12 cellular contexts compared by ENCODE assay signal in the genomic region with DNA sequence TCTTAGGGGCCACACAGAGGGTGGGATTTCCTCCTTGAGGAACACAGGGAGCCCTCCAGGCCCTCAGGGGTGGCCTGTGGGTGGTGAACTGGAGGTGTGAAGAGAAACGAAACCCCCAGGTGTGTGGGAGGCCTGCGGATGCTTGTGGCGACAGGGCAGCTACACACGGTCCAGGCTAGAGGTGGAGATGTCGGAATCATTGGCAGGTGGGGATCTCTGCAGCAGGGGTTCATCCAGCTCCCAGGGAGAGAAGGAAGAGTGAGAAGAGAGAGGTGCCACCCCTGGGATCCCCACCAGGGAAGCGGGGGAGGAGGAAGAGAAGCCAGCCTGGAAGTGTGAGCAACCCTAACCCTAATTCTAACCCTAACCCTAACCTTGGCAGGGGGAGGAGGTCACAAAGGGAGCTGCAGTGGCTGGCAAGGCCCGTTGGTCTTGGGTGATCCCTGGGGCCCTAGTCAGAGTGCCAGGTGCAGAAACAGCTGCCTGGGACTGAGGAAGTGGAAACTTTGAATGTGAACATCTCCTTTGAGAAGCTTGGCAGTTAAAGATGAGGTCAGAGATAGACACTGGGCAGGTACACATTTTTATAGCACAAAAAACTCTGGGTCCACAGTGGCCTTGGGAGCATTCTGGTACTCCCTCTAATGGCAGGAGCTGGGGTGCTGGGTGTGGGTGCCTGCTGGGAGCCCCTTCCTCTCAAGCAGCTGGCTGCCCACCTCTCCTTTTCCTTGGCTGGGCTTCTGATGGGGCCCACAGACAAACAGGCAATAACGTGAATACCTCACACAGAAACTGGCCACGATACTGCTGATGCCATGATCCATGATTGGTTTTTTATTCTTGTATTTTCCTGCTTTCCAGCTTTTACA. TPM values are rescaled to one million over a fixed set of nuclear protein-coding genes. Genes with fewer than 3 reads are reported as not detected.
DNase-seq lines count a peak whose midpoint lies in the region; ATAC-seq, FAIRE-seq and TF ChIP-seq lines count a peak whose summit lies in the region.
"Had no signal": no experiment of that assay in that cellular context is flagged by ENCODE, and none has a peak within 500 bp of the region (broad histone marks: within the 10 kb centered on the region; RNA-seq: fewer than 3 reads in every experiment).

No MANE protein-coding gene starts in this region.

- H3K4me1 Mint-ChIP-seq in T-helper 17 cell = peaks cover 10% of the 10 kb centered on the region

- no peak overlapping the region for H3K4me3 Mint-ChIP-seq in T-helper 17 cell

- POLR2A ChIA-PET in HepG2 (lab: Yijun Ruan, JAX) = no interaction called here

- CTCF ChIA-PET in HepG2 (lab: Yijun Ruan, JAX; ENCODE audit: low intra/inter-chr PET ratio, low total read pairs) = no interaction called here

- DNase-seq in HepG2 (ENCODE audit: low spot score) (no peak), right lobe of liver (no peak), T-helper 17 cell (no peak), thoracic aorta (ENCODE audit: low spot score) (no peak), Ammon's horn (ENCODE audit: low spot score) (no peak), hippocampal formation (lab: John Stamatoyannopoulos, UW) (no peak), suprapubic skin (ENCODE audit: low spot score in 2 of 2) (no peak)
- DNase-seq: NCI-H748 treated with DMSO at 0.1 percent for 48 hours; stimulated activated CD4-positive, alpha-beta T cell treated with anti-CD3 and anti-CD28 coated beads, Interleukin-4, amount 100 ng/mL, for 1 hour had no signal

- H3K4me2 ChIP-seq in HepG2 (ENCODE audit: low read depth, low read length) = peak overlapping the region; percentile 9; the same call in 1 of the 2 replicates

- H3K4me1 ChIP-seq in HepG2 (ENCODE audit: insufficient read depth, low read length) = peaks cover 66% of the 10 kb centered on the region
- H3K4me1 ChIP-seq in right lobe of liver = no peaks in the 10 kb centered on the region
- peaks cover 19 to 59% of the 10 kb centered on the region in 2 donors for H3K4me1 ChIP-seq in thoracic aorta (ENCODE audit: control insufficient read depth in 1 of 2, low read depth in 2 of 2)
- H3K4me1 ChIP-seq in suprapubic skin = peaks cover 27% of the 10 kb centered on the region

- peaks cover 16% of the 10 kb centered on the region for H3K27me3 Mint-ChIP-seq in T-helper 17 cell

- in situ Hi-C loops in HepG2 (cut with HindIII; ENCODE audit: extremely low pct_ligation_motif_present, low pct_unique_long_range_greater_than_20kb) = no loop called here

- H3K27me3 ChIP-seq in HepG2 (ENCODE audit: control insufficient read depth in 1 of 2, insufficient read depth in 2 of 2, low read length in 2 of 2) (peaks cover 2 to 4% of the 10 kb centered on the region in 2 experiments; a peak in 1 of 5 replicates), right lobe of liver (no peaks in the 10 kb centered on the region), thoracic aorta (replicated peaks; ENCODE audit: insufficient read depth) (no peaks in the 10 kb centered on the region), suprapubic skin (no peaks in the 10 kb centered on the region)

- 30% methylated on average over 9 of the region's 9 CpGs for WGBS in HepG2 (ENCODE audit: low lambda C conversion rate)
- WGBS in right lobe of liver (ENCODE audit: insufficient coverage, low coverage, low lambda C conversion rate, missing lambda C conversion rate) = 72% methylated on average over 5 of the region's 9 CpGs
- WGBS in suprapubic skin = 91% methylated on average over 8 of the region's 9 CpGs

- no peak for TF ChIP-seq CTCF in HepG2 (CRISPR knock-in tag; IDR thresholded peaks at IDR 0.05)
- TF ChIP-seq CTCF in right lobe of liver (IDR thresholded peaks at IDR 0.05) = no peak
- TF ChIP-seq CTCF in thoracic aorta (IDR thresholded peaks at IDR 0.05) = no peak
- no peak for TF ChIP-seq CTCF in suprapubic skin (IDR thresholded peaks at IDR 0.05)

- no peak overlapping the region for H3K27ac ChIP-seq in HepG2 (ENCODE audit: extremely low read length, insufficient read depth, low read length)
- H3K27ac ChIP-seq in right lobe of liver = no peak overlapping the region
- peak overlapping the region; percentile 42 to 43 for H3K27ac ChIP-seq in thoracic aorta
- H3K27ac ChIP-seq in suprapubic skin = no peak overlapping the region

- H3K36me3 Mint-ChIP-seq in T-helper 17 cell (ENCODE audit: low read depth) = no peaks in the 10 kb centered on the region

- no peak for FAIRE-seq in HepG2 (lab: Jason Lieb, UNC)

- no peak for TF ChIP-seq RAD21 in HepG2 (CRISPR knock-in tag; IDR thresholded peaks at IDR 0.05)

- H3K9me3 ChIP-seq in HepG2 (ENCODE audit: low read length) (no peaks in the 10 kb centered on the region), right lobe of liver (no peaks in the 10 kb centered on the region), T-helper 17 cell (ENCODE audit: control insufficient read depth, low read length, poor library complexity, severe bottlenecking) (no peaks in the 10 kb centered on the region), thoracic aorta (no peaks in the 10 kb centered on the region), suprapubic skin (no peaks in the 10 kb centered on the region)

- H4K20me1 ChIP-seq in HepG2 (ENCODE audit: insufficient read depth, low read length) = no peaks in the 10 kb centered on the region

- H3K4me3 ChIP-seq in HepG2 (replicated peaks in 1 of 3; ENCODE audit: insufficient read depth in 1 of 3, low read depth in 2 of 3, low read length in 3 of 3) (no peak overlapping the region), right lobe of liver (no peak overlapping the region), thoracic aorta (no peak overlapping the region), suprapubic skin (no peak overlapping the region)
- H3K4me3 ChIP-seq: lung had no signal

- H3K9ac ChIP-seq in HepG2 (ENCODE audit: insufficient read depth, low read depth, low read length) = no peak overlapping the region

- H3K27ac Mint-ChIP-seq in T-helper 17 cell = peak overlapping the region; percentile 65

- no peak for TF ChIP-seq POLR2A in HepG2 (IDR thresholded peaks at IDR 0.05; ENCODE audit: insufficient read depth in 1 of 2, low read depth in 2 of 2, low read length in 2 of 2)
- no peak for TF ChIP-seq POLR2A in right lobe of liver (IDR thresholded peaks at IDR 0.05)
- no peak for TF ChIP-seq POLR2A in suprapubic skin (IDR thresholded peaks at IDR 0.05)

- no peaks in the 10 kb centered on the region for H3K79me2 ChIP-seq in HepG2 (ENCODE audit: insufficient read depth, low read length)

- no TSS peak for BruUV-seq in HepG2 (replicated peaks; lab: Mats Ljungman, UMichigan)

- no peaks in the 10 kb centered on the region for H3K36me3 ChIP-seq in HepG2 (replicated peaks in 1 of 2; ENCODE audit: control insufficient read depth in 1 of 2, insufficient read depth in 2 of 2, low read length in 2 of 2)
- no peaks in the 10 kb centered on the region for H3K36me3 ChIP-seq in right lobe of liver
- H3K36me3 ChIP-seq in thoracic aorta = no peaks in the 10 kb centered on the region
- no peaks in the 10 kb centered on the region for H3K36me3 ChIP-seq in suprapubic skin

- no peak overlapping the region for H2AFZ ChIP-seq in HepG2 (ENCODE audit: low read length)

- no peak for TF ChIP-seq EP300 in HepG2 (IDR thresholded peaks at IDR 0.05; ENCODE audit: low read depth in 2 of 2, low read length in 2 of 2)
- TF ChIP-seq EP300 in HepG2 (CRISPR knock-in tag; IDR thresholded peaks at IDR 0.05; ENCODE audit: borderline replicate concordance) = no peak
- TF ChIP-seq EP300 in suprapubic skin (IDR thresholded peaks at IDR 0.05) = no peak

- intact Hi-C loops in HepG2 (cut with micrococcal nuclease; ENCODE audit: unreplicated experiment) (no loop called here), right lobe of liver (cut with DNase I) (no loop called here)

- no peak for ATAC-seq in HepG2
- ATAC-seq in right lobe of liver = no peak
- ATAC-seq in HG03097 (IDR thresholded peaks at IDR 0.05; ENCODE audit: low FRiP score, unreplicated experiment) = peak; percentile 45
- peak; percentile 32 for ATAC-seq in T-helper 17 cell
- ATAC-seq in thoracic aorta (ENCODE audit: insufficient number of reproducible peaks, low FRiP score, low read depth) = no peak
- ATAC-seq: esophagus mucosa had no signal

RNA-seq across cellular contexts. Expression of a gene that starts 6.8 kb away (rescaled TPM):
- 0.22 TPM in 1 of 2 replicates, not detected in the other for total RNA-seq in HepG2 (2016; rRNA removed; fragmentation: Illumina TruSeq; extraction: Trizol)
- not detected in 2 replicates for total RNA-seq in HepG2 (2016; cell fraction: cytosol; rRNA removed; fragmentation: Illumina TruSeq; extraction: Trizol; ENCODE audit: low read depth)
- total RNA-seq in HepG2 (2016; cell fraction: insoluble cytoplasmic fraction; rRNA removed; fragmentation: Illumina TruSeq; extraction: Trizol) = 0.04 TPM in 1 of 2 replicates, not detected in the other
- total RNA-seq in HepG2 (2016; cell fraction: membrane; rRNA removed; fragmentation: Illumina TruSeq; extraction: Trizol) = not detected in 2 replicates
- not detected in 2 replicates for total RNA-seq in HepG2 (2016; cell fraction: nucleus; rRNA removed; fragmentation: Illumina TruSeq; extraction: Trizol)
- 0.55 and 0.81 TPM in 2 replicates for polyA plus RNA-seq in HepG2 (2011; rRNA removed)
- 0.15 and 0.27 TPM in 2 replicates for polyA plus RNA-seq in HepG2 (2011; cell fraction: cytosol; rRNA removed)
- polyA plus RNA-seq in HepG2 (2011; cell fraction: nucleus; rRNA removed) = 6.7 and 6.8 TPM in 2 replicates
- polyA plus RNA-seq in HepG2 (2012) = 0.96 and 1.3 TPM in 2 replicates
- not detected in 2 replicates for polyA plus RNA-seq in HepG2 (2016; cell fraction: cytosol; fragmentation: Illumina TruSeq; extraction: Trizol; ENCODE audit: low read depth)
- polyA plus RNA-seq in HepG2 (2016; cell fraction: insoluble cytoplasmic fraction; fragmentation: Illumina TruSeq; extraction: Trizol; ENCODE audit: low read depth) = not detected in 2 replicates
- not detected in 2 replicates for polyA plus RNA-seq in HepG2 (2016; cell fraction: membrane; fragmentation: Illumina TruSeq; extraction: Trizol; ENCODE audit: low read depth)
- 0.29 and 0.89 TPM in 2 replicates for polyA plus RNA-seq in HepG2 (2016; cell fraction: nucleus; fragmentation: Illumina TruSeq; extraction: Trizol; ENCODE audit: insufficient read depth, low read depth)
- 0.14 TPM in 1 of 2 replicates, not detected in the other for polyA minus RNA-seq in HepG2 (2011; rRNA and poly(A)+ RNA removed; ENCODE audit: low replicate concordance)
- 0.18 and 0.79 TPM in 2 replicates for polyA minus RNA-seq in HepG2 (2011; cell fraction: cytosol; rRNA and poly(A)+ RNA removed)
- polyA minus RNA-seq in HepG2 (2011; cell fraction: nucleus; rRNA and poly(A)+ RNA removed) = 0.37 and 0.64 TPM in 2 replicates
- total RNA-seq in right lobe of liver = 10 to 100 TPM in 4 of 6 experiments, 1 to 10 TPM in 2; 7.8 to 37.8 (median 14.3) TPM
- total RNA-seq in T-helper 17 cell = 1 to 10 TPM; 1.1 to 4.2 TPM
- total RNA-seq in thoracic aorta = 1,000 to 10,000 TPM; 1,006 to 1,415 TPM
- total RNA-seq in suprapubic skin = 10 to 100 TPM; 24.3 to 74.0 (median 43.3) TPM

RNA-seq across cellular contexts. Expression of a gene that starts 15.0 kb away (rescaled TPM):
- total RNA-seq in HepG2 (2016; rRNA removed; fragmentation: Illumina TruSeq; extraction: Trizol) = 2.4 and 5.2 TPM in 2 replicates
- total RNA-seq in HepG2 (2016; cell fraction: cytosol; rRNA removed; fragmentation: Illumina TruSeq; extraction: Trizol; ENCODE audit: low read depth) = 1.4 and 2.1 TPM in 2 replicates
- 2.6 and 4.6 TPM in 2 replicates for total RNA-seq in HepG2 (2016; cell fraction: insoluble cytoplasmic fraction; rRNA removed; fragmentation: Illumina TruSeq; extraction: Trizol)
- 2.7 and 2.8 TPM in 2 replicates for total RNA-seq in HepG2 (2016; cell fraction: membrane; rRNA removed; fragmentation: Illumina TruSeq; extraction: Trizol)
- total RNA-seq in HepG2 (2016; cell fraction: nucleus; rRNA removed; fragmentation: Illumina TruSeq; extraction: Trizol) = 7.3 and 9.5 TPM in 2 replicates
- 5.4 and 6.6 TPM in 2 replicates for polyA plus RNA-seq in HepG2 (2011; rRNA removed)
- polyA plus RNA-seq in HepG2 (2011; cell fraction: cytosol; rRNA removed) = 2.2 and 3.1 TPM in 2 replicates
- polyA plus RNA-seq in HepG2 (2011; cell fraction: nucleus; rRNA removed) = 30.4 and 31.3 TPM in 2 replicates
- 4.0 and 4.2 TPM in 2 replicates for polyA plus RNA-seq in HepG2 (2012)
- polyA plus RNA-seq in HepG2 (2016; cell fraction: cytosol; fragmentation: Illumina TruSeq; extraction: Trizol; ENCODE audit: low read depth) = 1.0 and 1.4 TPM in 2 replicates
- polyA plus RNA-seq in HepG2 (2016; cell fraction: insoluble cytoplasmic fraction; fragmentation: Illumina TruSeq; extraction: Trizol; ENCODE audit: low read depth) = 1.9 and 2.4 TPM in 2 replicates
- polyA plus RNA-seq in HepG2 (2016; cell fraction: membrane; fragmentation: Illumina TruSeq; extraction: Trizol; ENCODE audit: low read depth) = 1.9 and 2.2 TPM in 2 replicates
- polyA plus RNA-seq in HepG2 (2016; cell fraction: nucleus; fragmentation: Illumina TruSeq; extraction: Trizol; ENCODE audit: insufficient read depth, low read depth) = 20.1 and 20.6 TPM in 2 replicates
- 11.8 and 14.8 TPM in 2 replicates for polyA minus RNA-seq in HepG2 (2011; rRNA and poly(A)+ RNA removed; ENCODE audit: low replicate concordance)
- polyA minus RNA-seq in HepG2 (2011; cell fraction: cytosol; rRNA and poly(A)+ RNA removed) = 3.9 and 5.2 TPM in 2 replicates
- polyA minus RNA-seq in HepG2 (2011; cell fraction: nucleus; rRNA and poly(A)+ RNA removed) = 17.9 and 18.9 TPM in 2 replicates
- 10 to 100 TPM in 5 of 6 experiments, 1 to 10 TPM in 1; 8.7 to 22.9 (median 14.6) TPM for total RNA-seq in right lobe of liver
- 10 to 100 TPM; 27.2 to 29.7 TPM for total RNA-seq in T-helper 17 cell
- 10 to 100 TPM; 70.0 to 78.7 TPM for total RNA-seq in thoracic aorta
- total RNA-seq in suprapubic skin = 10 to 100 TPM; 38.0 to 77.6 (median 56.9) TPM

RNA-seq across cellular contexts. Expression of a gene that starts 26.1 kb away (rescaled TPM):
- total RNA-seq in HepG2 (2016; rRNA removed; fragmentation: Illumina TruSeq; extraction: Trizol) = 87.6 and 98.8 TPM in 2 replicates
- 118 and 152 TPM in 2 replicates for total RNA-seq in HepG2 (2016; cell fraction: cytosol; rRNA removed; fragmentation: Illumina TruSeq; extraction: Trizol; ENCODE audit: low read depth)
- 74.7 and 95.4 TPM in 2 replicates for total RNA-seq in HepG2 (2016; cell fraction: insoluble cytoplasmic fraction; rRNA removed; fragmentation: Illumina TruSeq; extraction: Trizol)
- 139 and 187 TPM in 2 replicates for total RNA-seq in HepG2 (2016; cell fraction: membrane; rRNA removed; fragmentation: Illumina TruSeq; extraction: Trizol)
- total RNA-seq in HepG2 (2016; cell fraction: nucleus; rRNA removed; fragmentation: Illumina TruSeq; extraction: Trizol) = 49.1 and 55.1 TPM in 2 replicates
- polyA plus RNA-seq in HepG2 (2011; rRNA removed) = 86.7 and 95.1 TPM in 2 replicates
- 65.5 and 120 TPM in 2 replicates for polyA plus RNA-seq in HepG2 (2011; cell fraction: cytosol; rRNA removed)
- 88.2 and 88.7 TPM in 2 replicates for polyA plus RNA-seq in HepG2 (2011; cell fraction: nucleus; rRNA removed)
- 64.0 and 65.2 TPM in 2 replicates for polyA plus RNA-seq in HepG2 (2012)
- 134 and 181 TPM in 2 replicates for polyA plus RNA-seq in HepG2 (2016; cell fraction: cytosol; fragmentation: Illumina TruSeq; extraction: Trizol; ENCODE audit: low read depth)
- 104 and 131 TPM in 2 replicates for polyA plus RNA-seq in HepG2 (2016; cell fraction: insoluble cytoplasmic fraction; fragmentation: Illumina TruSeq; extraction: Trizol; ENCODE audit: low read depth)
- 176 and 207 TPM in 2 replicates for polyA plus RNA-seq in HepG2 (2016; cell fraction: membrane; fragmentation: Illumina TruSeq; extraction: Trizol; ENCODE audit: low read depth)
- 104 and 121 TPM in 2 replicates for polyA plus RNA-seq in HepG2 (2016; cell fraction: nucleus; fragmentation: Illumina TruSeq; extraction: Trizol; ENCODE audit: insufficient read depth, low read depth)
- polyA minus RNA-seq in HepG2 (2011; rRNA and poly(A)+ RNA removed; ENCODE audit: low replicate concordance) = 82.4 and 267 TPM in 2 replicates
- polyA minus RNA-seq in HepG2 (2011; cell fraction: cytosol; rRNA and poly(A)+ RNA removed) = 16.1 and 23.4 TPM in 2 replicates
- 22.9 TPM in 2 replicates for polyA minus RNA-seq in HepG2 (2011; cell fraction: nucleus; rRNA and poly(A)+ RNA removed)
- 10 to 100 TPM; 36.4 to 73.4 (median 57.3) TPM for total RNA-seq in right lobe of liver
- total RNA-seq in T-helper 17 cell = 10 to 100 TPM; 46.3 to 53.3 TPM
- 10 to 100 TPM; 38.7 to 43.8 TPM for total RNA-seq in thoracic aorta
- total RNA-seq in suprapubic skin = 10 to 100 TPM; 58.7 to 80.5 (median 66.1) TPM

RNA-seq across cellular contexts. Expression of a gene that starts 31.9 kb away (rescaled TPM):
- total RNA-seq in HepG2 (2016; rRNA removed; fragmentation: Illumina TruSeq; extraction: Trizol) = 0.22 TPM in 1 of 2 replicates, not detected in the other
- total RNA-seq in HepG2 (2016; cell fraction: cytosol; rRNA removed; fragmentation: Illumina TruSeq; extraction: Trizol; ENCODE audit: low read depth) = not detected in 2 replicates
- not detected in 2 replicates for total RNA-seq in HepG2 (2016; cell fraction: insoluble cytoplasmic fraction; rRNA removed; fragmentation: Illumina TruSeq; extraction: Trizol)
- not detected in 2 replicates for total RNA-seq in HepG2 (2016; cell fraction: membrane; rRNA removed; fragmentation: Illumina TruSeq; extraction: Trizol)
- not detected in 2 replicates for total RNA-seq in HepG2 (2016; cell fraction: nucleus; rRNA removed; fragmentation: Illumina TruSeq; extraction: Trizol)
- polyA plus RNA-seq in HepG2 (2011; rRNA removed) = 0.18 TPM in 1 of 2 replicates, not detected in the other
- polyA plus RNA-seq in HepG2 (2011; cell fraction: cytosol; rRNA removed) = 0.13 TPM in 1 of 2 replicates, not detected in the other
- polyA plus RNA-seq in HepG2 (2011; cell fraction: nucleus; rRNA removed) = 1.5 and 1.9 TPM in 2 replicates
- polyA plus RNA-seq in HepG2 (2012) = 0.35 and 0.49 TPM in 2 replicates
- not detected in 2 replicates for polyA plus RNA-seq in HepG2 (2016; cell fraction: cytosol; fragmentation: Illumina TruSeq; extraction: Trizol; ENCODE audit: low read depth)
- polyA plus RNA-seq in HepG2 (2016; cell fraction: insoluble cytoplasmic fraction; fragmentation: Illumina TruSeq; extraction: Trizol; ENCODE audit: low read depth) = not detected in 2 replicates
- not detected in 2 replicates for polyA plus RNA-seq in HepG2 (2016; cell fraction: membrane; fragmentation: Illumina TruSeq; extraction: Trizol; ENCODE audit: low read depth)
- polyA plus RNA-seq in HepG2 (2016; cell fraction: nucleus; fragmentation: Illumina TruSeq; extraction: Trizol; ENCODE audit: insufficient read depth, low read depth) = not detected in 2 replicates
- 0.19 and 0.24 TPM in 2 replicates for polyA minus RNA-seq in HepG2 (2011; rRNA and poly(A)+ RNA removed; ENCODE audit: low replicate concordance)
- polyA minus RNA-seq in HepG2 (2011; cell fraction: cytosol; rRNA and poly(A)+ RNA removed) = not detected in 2 replicates
- polyA minus RNA-seq in HepG2 (2011; cell fraction: nucleus; rRNA and poly(A)+ RNA removed) = 0.62 and 0.90 TPM in 2 replicates
- under 1 TPM in 3 of 6 experiments, not detected in 3; 0.31 to 0.56 (median 0.46) TPM for total RNA-seq in right lobe of liver
- total RNA-seq in T-helper 17 cell = under 1 TPM in 1 of 2 donors, not detected in 1; 0.92 TPM
- 1 to 10 TPM; 1.8 to 9.5 TPM for total RNA-seq in thoracic aorta
- total RNA-seq in suprapubic skin = 1 to 10 TPM in 2 of 4 donors, not detected in 2; 2.3 to 5.0 TPM

RNA-seq across cellular contexts. Expression of a gene that starts 43.8 kb away (rescaled TPM):
- 1.7 and 1.8 TPM in 2 replicates for total RNA-seq in HepG2 (2016; rRNA removed; fragmentation: Illumina TruSeq; extraction: Trizol)
- total RNA-seq in HepG2 (2016; cell fraction: cytosol; rRNA removed; fragmentation: Illumina TruSeq; extraction: Trizol; ENCODE audit: low read depth) = 0.62 TPM in 1 of 2 replicates, not detected in the other
- 0.56 and 1.0 TPM in 2 replicates for total RNA-seq in HepG2 (2016; cell fraction: insoluble cytoplasmic fraction; rRNA removed; fragmentation: Illumina TruSeq; extraction: Trizol)
- 0.34 TPM in 1 of 2 replicates, not detected in the other for total RNA-seq in HepG2 (2016; cell fraction: membrane; rRNA removed; fragmentation: Illumina TruSeq; extraction: Trizol)
- total RNA-seq in HepG2 (2016; cell fraction: nucleus; rRNA removed; fragmentation: Illumina TruSeq; extraction: Trizol) = not detected in 2 replicates
- not detected in 2 replicates for polyA plus RNA-seq in HepG2 (2011; rRNA removed)
- polyA plus RNA-seq in HepG2 (2011; cell fraction: cytosol; rRNA removed) = 0.18 TPM in 1 of 2 replicates, not detected in the other
- polyA plus RNA-seq in HepG2 (2011; cell fraction: nucleus; rRNA removed) = 1.1 TPM in 1 of 2 replicates, not detected in the other
- polyA plus RNA-seq in HepG2 (2012) = not detected in 2 replicates
- polyA plus RNA-seq in HepG2 (2016; cell fraction: cytosol; fragmentation: Illumina TruSeq; extraction: Trizol; ENCODE audit: low read depth) = 0.51 TPM in 1 of 2 replicates, not detected in the other
- polyA plus RNA-seq in HepG2 (2016; cell fraction: insoluble cytoplasmic fraction; fragmentation: Illumina TruSeq; extraction: Trizol; ENCODE audit: low read depth) = 1.1 and 2.1 TPM in 2 replicates
- polyA plus RNA-seq in HepG2 (2016; cell fraction: membrane; fragmentation: Illumina TruSeq; extraction: Trizol; ENCODE audit: low read depth) = not detected in 2 replicates
- not detected in 2 replicates for polyA plus RNA-seq in HepG2 (2016; cell fraction: nucleus; fragmentation: Illumina TruSeq; extraction: Trizol; ENCODE audit: insufficient read depth, low read depth)
- polyA minus RNA-seq in HepG2 (2011; rRNA and poly(A)+ RNA removed; ENCODE audit: low replicate concordance) = not detected in 2 replicates
- polyA minus RNA-seq in HepG2 (2011; cell fraction: cytosol; rRNA and poly(A)+ RNA removed) = not detected in 2 replicates
- not detected in 2 replicates for polyA minus RNA-seq in HepG2 (2011; cell fraction: nucleus; rRNA and poly(A)+ RNA removed)
- 1 to 10 TPM in 1 of 6 experiments, not detected in 5; 2.0 TPM for total RNA-seq in right lobe of liver
- not detected for total RNA-seq in T-helper 17 cell
- total RNA-seq in thoracic aorta = not detected
- not detected for total RNA-seq in suprapubic skin
- total RNA-seq: esophagus mucosa had no signal

Comparison
In these comparisons a context has a peak if more than half of its experiments do, and no peak if none do; other contexts are left out.
1. ATAC-seq: peak in HG03097 (single experiment) and T-helper 17 cell (single experiment); none in HepG2 (single experiment), right lobe of liver (0 of 4) and thoracic aorta (single experiment).
2. H3K27ac ChIP-seq: peak in thoracic aorta (2 of 2); none in HepG2 (single experiment), right lobe of liver (0 of 3) and suprapubic skin (single experiment).
3. RNA of a gene that starts 6.8 kb away (total RNA-seq): 1,006 to 1,415 TPM in thoracic aorta; 24.3 to 74.0 TPM in suprapubic skin, 7.8 to 37.8 TPM in right lobe of liver, 1.1 to 4.2 TPM in T-helper 17 cell and 0.04 to 0.22 TPM in HepG2; every median in the first group is over 10 times any median in the second.